16 cellular contexts compared by ENCODE assay signal in genomic region chr3:114721864-114722263, GRCh38.
A peak's percentile ranks its signal among the peaks of the same experiment; 100 is the strongest.
DNase-seq lines count a peak whose midpoint lies in the region; ATAC-seq, FAIRE-seq and TF ChIP-seq lines count a peak whose summit lies in the region.
"Had no signal": no experiment of that assay in that cellular context is flagged by ENCODE, and none has a peak within 500 bp of the region (broad histone marks: within the 10 kb centered on the region; RNA-seq: fewer than 3 reads in every experiment).

No MANE protein-coding gene starts in this region.

- no peak for FAIRE-seq in HTR-8/SVneo (lab: Jason Lieb, UNC)

- no peak overlapping the region for H3K4me3 ChIP-seq in GM06990 (replicated peaks; ENCODE audit: low read depth, low read length)
- H3K4me3 ChIP-seq: hepatocyte, MG63, prostate gland, testis had no signal

- no peaks in the 10 kb centered on the region for H3K36me3 ChIP-seq in GM06990 (ENCODE audit: control insufficient read depth, insufficient read depth, low read length)
- H3K36me3 ChIP-seq: MG63, prostate gland had no signal

- no peaks in the 10 kb centered on the region for H3K27me3 ChIP-seq in GM06990 (replicated peaks; ENCODE audit: control insufficient read depth, insufficient read depth, low read length)
- H3K27me3 ChIP-seq: hepatocyte, MG63, testis had no signal

- TF ChIP-seq CTCF in GM06990 (IDR thresholded peaks at IDR 0.05; ENCODE audit: insufficient read depth, low read length, poor library complexity, severe bottlenecking), result no peak

- DNase-seq in GM06990 (ENCODE audit: extremely low read depth, insufficient read length) (peak; percentile 34), HCEC 1CT (no peak), NOMO-1 (lab: John Stamatoyannopoulos, UW; ENCODE audit: unreplicated experiment in 2 of 2) (no peak), HTR-8/SVneo (ENCODE audit: insufficient read length, low spot score) (no peak)
- DNase-seq in central memory CD4-positive, alpha-beta T cell, result no peak
- DNase-seq: AML-193, dermis blood vessel endothelial cell, MG63, NCI-H2081 treated with DMSO at 0.1 percent for 48 hours, NCI-H774, testis had no signal

- peak; percentile 70 for ATAC-seq in GM18907 (IDR thresholded peaks at IDR 0.05; ENCODE audit: unreplicated experiment)
- peak; percentile 91 for ATAC-seq in HG02610 (IDR thresholded peaks at IDR 0.05; ENCODE audit: unreplicated experiment)
- ATAC-seq in HG03558 (IDR thresholded peaks at IDR 0.05; ENCODE audit: extremely low read depth, unreplicated experiment), result peak; percentile 54
